ENCODE assay signal across 8 cellular contexts in the genomic region with DNA sequence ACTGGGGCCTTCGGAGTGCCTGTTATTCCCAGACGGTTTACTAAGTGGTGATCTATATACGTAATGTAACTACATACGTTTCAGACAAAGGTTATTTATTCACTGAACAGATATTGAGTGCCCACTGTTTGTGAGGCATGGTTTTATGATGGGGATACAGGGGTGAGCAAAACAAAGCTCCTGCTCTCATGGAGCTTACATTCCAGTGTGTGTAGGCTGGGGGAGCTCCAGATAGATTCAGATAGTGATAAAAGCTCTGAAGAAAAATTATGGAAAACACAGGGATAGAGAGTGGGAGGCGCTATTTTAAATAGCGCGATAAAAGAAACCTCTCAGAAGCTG. TPM values are rescaled to one million over a fixed set of nuclear protein-coding genes. Genes with fewer than 3 reads are reported as not detected.
DNase-seq lines count a peak whose midpoint lies in the region; ATAC-seq, FAIRE-seq and TF ChIP-seq lines count a peak whose summit lies in the region.

No MANE protein-coding gene starts in this region.

- POLR2A ChIA-PET in A549 (lab: Yijun Ruan, JAX), result interaction anchor here (0.5 to 1.3 kb wide), 6 partner anchors 82 to 755 kb away, joined by 3 to 11 read pairs (median 4); a partner anchor contains a TSS

- FAIRE-seq in A549 (lab: Jason Lieb, UNC), result no peak

- H3K9ac ChIP-seq in mammary epithelial cell (ENCODE audit: insufficient read depth, low read length) (peak overlapping the region; percentile 87), muscle layer of colon (ENCODE audit: low read length) (peak overlapping the region; percentile 92)

- intact Hi-C loops in mammary epithelial cell (cut with micrococcal nuclease), result no loop called here

- in situ Hi-C loops in mammary epithelial cell (cut with MboI; ENCODE audit: low sequenced_read_pairs in 2 of 2), result no loop called here

- H3K4me2 ChIP-seq in A549 (peak overlapping the region; percentile 73), mammary epithelial cell (ENCODE audit: insufficient read depth, low read depth, low read length) (peak overlapping the region; percentile 98)

- no TSS peak for BruUV-seq in mammary epithelial cell (replicated peaks; lab: Mats Ljungman, UMichigan)

- H3K4me3 ChIP-seq in A549 (peak overlapping the region; percentile 65), mammary epithelial cell (replicated peaks in 1 of 3; ENCODE audit: insufficient read depth in 1 of 3, low read depth in 2 of 3, low read length in 3 of 3) (peak overlapping the region; percentile 64 to 72 (median 70)), muscle layer of colon (ENCODE audit: low read depth in 1 of 2, low read length in 2 of 2) (peak overlapping the region; percentile 94)

- dilution Hi-C loops in mammary epithelial cell (cut with HindIII; ENCODE audit: low sequenced_read_pairs), result no loop called here

- no peak for TF ChIP-seq EP300 in A549 (IDR thresholded peaks at IDR 0.05)

- no peak for ATAC-seq in A549
- peak; percentile 3 for ATAC-seq in HG03095 (IDR thresholded peaks at IDR 0.05; ENCODE audit: unreplicated experiment)
- no peak for ATAC-seq in HG03520 (IDR thresholded peaks at IDR 0.05; ENCODE audit: unreplicated experiment)
- no peak for ATAC-seq in GM21390 (IDR thresholded peaks at IDR 0.05; ENCODE audit: unreplicated experiment)

- peaks cover 2% of the 10 kb centered on the region for H3K36me3 ChIP-seq in mammary epithelial cell (ENCODE audit: insufficient read depth, low read length)
- H3K36me3 ChIP-seq in muscle layer of colon (ENCODE audit: insufficient read depth, low read length), result peaks cover 4% of the 10 kb centered on the region

- H3K27me3 ChIP-seq in mammary epithelial cell (ENCODE audit: insufficient read depth, low read length), result no peaks in the 10 kb centered on the region
- no peaks in the 10 kb centered on the region for H3K27me3 ChIP-seq in muscle layer of colon (ENCODE audit: control insufficient read depth in 1 of 2, insufficient read depth in 2 of 2, low read length in 2 of 2)

- DNase-seq in A549 (ENCODE audit: low read depth in 1 of 2, low spot score in 1 of 2) (no peak), mammary epithelial cell (no peak), NK-92 (lab: John Stamatoyannopoulos, UW; ENCODE audit: unreplicated experiment) (no peak), SK-N-DZ (ENCODE audit: low spot score) (no peak)

- peak overlapping the region; percentile 86 for H2AFZ ChIP-seq in mammary epithelial cell (ENCODE audit: low read depth, low read length)

- CTCF ChIA-PET in A549 (lab: Yijun Ruan, JAX) (interaction anchor here (1.0 to 10.0 kb wide), 5 partner anchors 10 to 1041 kb away, joined by 3 to 88 read pairs (median 3); no protein-coding TSS in a partner anchor), mammary epithelial cell (lab: Charles Lee; ENCODE audit: low non-redundant PET) (interaction anchor here (0.7 kb wide), 1 partner anchor 298 kb away, joined by 3 read pairs; no protein-coding TSS in a partner anchor)

- no peak for TF ChIP-seq RAD21 in A549 (conservative IDR thresholded peaks at IDR 0.05 in 1 of 2, IDR thresholded peaks at IDR 0.05 in 1 of 2)

- 41% methylated on average over 7 of the region's 7 CpGs for WGBS in A549 (ENCODE audit: missing lambda C conversion rate)
- 20% methylated on average over 7 of the region's 7 CpGs for WGBS in mammary epithelial cell (ENCODE audit: low coverage, missing lambda C conversion rate)

- H3K4me1 ChIP-seq in A549, result peaks cover 12% of the 10 kb centered on the region; the same call in 2 of the 3 replicates
- H3K4me1 ChIP-seq in mammary epithelial cell (ENCODE audit: insufficient read depth, low read length), result peaks cover 15% of the 10 kb centered on the region
- H3K4me1 ChIP-seq in muscle layer of colon (ENCODE audit: insufficient read depth, low read length), result peaks cover 29% of the 10 kb centered on the region

- H3K9me3 ChIP-seq in A549 (no peaks in the 10 kb centered on the region), mammary epithelial cell (replicated peaks; ENCODE audit: insufficient read depth, low read length) (no peaks in the 10 kb centered on the region), muscle layer of colon (ENCODE audit: low read length) (no peaks in the 10 kb centered on the region)

- no peaks in the 10 kb centered on the region for H4K20me1 ChIP-seq in mammary epithelial cell (ENCODE audit: insufficient read depth, low read length)

- peaks cover 41% of the 10 kb centered on the region for H3K79me2 ChIP-seq in mammary epithelial cell (ENCODE audit: insufficient read depth, low read length)

- no peak for TF ChIP-seq POLR2A in A549 (IDR thresholded peaks at IDR 0.05; ENCODE audit: low read length)

- TF ChIP-seq CTCF in A549 (IDR thresholded peaks at IDR 0.05) (no peak), mammary epithelial cell (conservative IDR thresholded peaks at IDR 0.05 in 1 of 2, IDR thresholded peaks at IDR 0.05 in 1 of 2; ENCODE audit: extremely low read depth in 1 of 2, insufficient read depth in 1 of 2, low read depth in 1 of 2, low read length in 2 of 2) (no peak)

- H3K27ac ChIP-seq in A549, result peak overlapping the region; percentile 85 to 97
- H3K27ac ChIP-seq in mammary epithelial cell (ENCODE audit: insufficient read depth, low read depth, low read length), result peak overlapping the region; percentile 87
- H3K27ac ChIP-seq in muscle layer of colon (ENCODE audit: low read depth, low read length), result peak overlapping the region; percentile 90

TF ChIP-seq in A549, 52 proteins besides CTCF, POLR2A, EP300 and RAD21:
- TF ChIP-seq EHF (CRISPR knock-in tag; IDR thresholded peaks at IDR 0.05) (no peak), EHMT2 (IDR thresholded peaks at IDR 0.05; ENCODE audit: low read depth) (no peak), FOSL2 (IDR thresholded peaks at IDR 0.05) (no peak), FOSL2 (CRISPR knock-in tag; IDR thresholded peaks at IDR 0.05) (no peak), MAFK (IDR thresholded peaks at IDR 0.05; ENCODE audit: partially characterized antibody) (no peak), GATA3 (IDR thresholded peaks at IDR 0.05; ENCODE audit: borderline replicate concordance) (no peak), CHD4 (IDR thresholded peaks at IDR 0.05; ENCODE audit: borderline replicate concordance) (no peak), CHD2 (IDR thresholded peaks at IDR 0.05; ENCODE audit: low read length, partially characterized antibody) (no peak), CBX2 (IDR thresholded peaks at IDR 0.05; ENCODE audit: borderline replicate concordance, low read depth) (no peak), HDAC2 (IDR thresholded peaks at IDR 0.05) (no peak), HEYL (CRISPR knock-in tag; IDR thresholded peaks at IDR 0.05) (no peak), ZNF302 (CRISPR knock-in tag; IDR thresholded peaks at IDR 0.05) (no peak)
- TF ChIP-seq, protein P1, sequence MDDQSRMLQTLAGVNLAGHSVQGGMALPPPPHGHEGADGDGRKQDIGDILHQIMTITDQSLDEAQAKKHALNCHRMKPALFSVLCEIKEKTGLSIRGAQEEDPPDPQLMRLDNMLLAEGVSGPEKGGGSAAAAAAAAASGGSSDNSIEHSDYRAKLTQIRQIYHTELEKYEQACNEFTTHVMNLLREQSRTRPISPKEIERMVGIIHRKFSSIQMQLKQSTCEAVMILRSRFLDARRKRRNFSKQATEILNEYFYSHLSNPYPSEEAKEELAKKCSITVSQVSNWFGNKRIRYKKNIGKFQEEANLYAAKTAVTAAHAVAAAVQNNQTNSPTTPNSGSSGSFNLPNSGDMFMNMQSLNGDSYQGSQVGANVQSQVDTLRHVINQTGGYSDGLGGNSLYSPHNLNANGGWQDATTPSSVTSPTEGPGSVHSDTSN (IDR thresholded peaks at IDR 0.05), result no peak
- TF ChIP-seq, protein P2, sequence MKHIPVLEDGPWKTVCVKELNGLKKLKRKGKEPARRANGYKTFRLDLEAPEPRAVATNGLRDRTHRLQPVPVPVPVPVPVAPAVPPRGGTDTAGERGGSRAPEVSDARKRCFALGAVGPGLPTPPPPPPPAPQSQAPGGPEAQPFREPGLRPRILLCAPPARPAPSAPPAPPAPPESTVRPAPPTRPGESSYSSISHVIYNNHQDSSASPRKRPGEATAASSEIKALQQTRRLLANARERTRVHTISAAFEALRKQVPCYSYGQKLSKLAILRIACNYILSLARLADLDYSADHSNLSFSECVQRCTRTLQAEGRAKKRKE (CRISPR knock-in tag; IDR thresholded peaks at IDR 0.05; ENCODE audit: low read depth), result no peak
TF ChIP-seq in A549: peak in this region for 0.

RNA-seq across cellular contexts. Expression of a gene that starts 0.5 kb away (rescaled TPM):
- 21.5 and 24.4 TPM in 2 replicates for polyA plus RNA-seq in A549 (2011; rRNA removed)
- polyA plus RNA-seq in A549 (2012; cell fraction: cytosol; rRNA removed), result 26.6 and 31.3 TPM in 2 replicates
- polyA plus RNA-seq in A549 (2012; cell fraction: nucleus; rRNA removed), result 46.2 and 51.4 TPM in 2 replicates
- polyA plus RNA-seq in A549 (2017; fragmentation: RNase III; extraction: RNeasy Plus Mini Kit Qiagen cat#74134 plus additional on column Dnase treatment), result 26.1 to 28.5 TPM (median 26.7 TPM) in 3 replicates
- 31.6 and 32.2 TPM in 2 replicates for polyA minus RNA-seq in A549 (2011; rRNA and poly(A)+ RNA removed)
- 10 to 100 TPM; 57.7 to 98.4 TPM for total RNA-seq in mammary epithelial cell
- 58.9 TPM for polyA plus RNA-seq in mammary epithelial cell
- polyA minus RNA-seq in mammary epithelial cell, result 60.1 TPM
- polyA plus RNA-seq in SK-N-DZ (2014; cell fraction: cytosol; rRNA removed), result 17.7 and 18.7 TPM in 2 replicates
- 20.4 and 30.5 TPM in 2 replicates for polyA plus RNA-seq in SK-N-DZ (2014; cell fraction: nucleus; rRNA removed)
